ENCODE assay signal across 1 cellular context in genomic region chr5:150479416-150479815, GRCh38.
TF ChIP-seq lines count a peak whose summit lies in the region.

No MANE protein-coding gene starts in this region.

TF ChIP-seq in K562, 482 proteins besides CTCF, POLR2A, EP300 and RAD21:
- TF ChIP-seq YY1 (IDR thresholded peaks at IDR 0.05; ENCODE audit: borderline replicate concordance in 1 of 3, control insufficient read depth in 1 of 3, extremely low read depth in 1 of 3, insufficient read depth in 3 of 3, insufficient read length in 1 of 3, insufficient replicate concordance in 2 of 3, low read depth in 1 of 3, low read length in 2 of 3) (no peak), GABPB1 (CRISPR knock-in tag; IDR thresholded peaks at IDR 0.05) (no peak), ZNF23 (CRISPR knock-in tag; IDR thresholded peaks at IDR 0.05) (no peak), ZNF316 (IDR thresholded peaks at IDR 0.05) (peak; percentile 50; the same call in 1 of the 2 replicates), PURB (CRISPR knock-in tag; IDR thresholded peaks at IDR 0.05; ENCODE audit: low read depth) (no peak), BHLHE40 (IDR thresholded peaks at IDR 0.05; ENCODE audit: low read length) (no peak)
TF ChIP-seq in K562: peak in this region for 1.
